8 cellular contexts compared by ENCODE assay signal in genomic region chr14:91373591-91374245, GRCh38. TPM values are rescaled to one million over a fixed set of nuclear protein-coding genes. Genes with fewer than 3 reads are reported as not detected.
DNase-seq lines count a peak whose midpoint lies in the region; ATAC-seq and TF ChIP-seq lines count a peak whose summit lies in the region.

No MANE protein-coding gene starts in this region.

- peaks cover 0 to 6% of the 10 kb centered on the region in 2 donors for H3K4me1 ChIP-seq in uterus

- no peaks in the 10 kb centered on the region for H3K36me3 ChIP-seq in uterus

- TF ChIP-seq CTCF in neural crest cell (conservative IDR thresholded peaks at IDR 0.05) (no peak), uterus (IDR thresholded peaks at IDR 0.05) (no peak)

- ATAC-seq in GM18505 (IDR thresholded peaks at IDR 0.05; ENCODE audit: unreplicated experiment) (peak; percentile 49), GM21717 (IDR thresholded peaks at IDR 0.05; ENCODE audit: unreplicated experiment) (peak; percentile 57)

- in situ Hi-C loops in KBM-7 (cut with MboI; ENCODE audit: low pct_unique_long_range_greater_than_20kb, low sequenced_read_pairs): no loop called here

- POLR2A ChIA-PET in activated CD4-positive, alpha-beta T cell treated with anti-CD3 and anti-CD28 coated beads, Interleukin-2, amount 10 ng/mL, durations not matched to agents 7 days and 5 days (lab: Charles Lee): no interaction called here

- intact Hi-C loops in uterus (cut with DNase I; ENCODE audit: low total_unique reads): no loop called here

- DNase-seq in KBM-7 (peak; percentile 46), neural crest cell (ENCODE audit: low read depth, low spot score) (no peak), uterus (no peak), Ammon's horn (ENCODE audit: low spot score) (no peak), D341Med (ENCODE audit: low spot score) (no peak)
- peak; percentile 68 for DNase-seq in activated CD4-positive, alpha-beta T cell treated with anti-CD3 and anti-CD28 coated beads, Interleukin-2, amount 10 ng/mL, durations not matched to agents 7 days and 5 days

- H3K36me3 Mint-ChIP-seq in activated CD4-positive, alpha-beta T cell treated with anti-CD3 and anti-CD28 coated beads, Interleukin-2, amount 10 ng/mL, durations not matched to agents 7 days and 5 days (ENCODE audit: low read depth): peaks cover 48% of the 10 kb centered on the region
- H3K36me3 Mint-ChIP-seq in neural crest cell (ENCODE audit: low read depth): no peaks in the 10 kb centered on the region

- H3K4me1 Mint-ChIP-seq in activated CD4-positive, alpha-beta T cell treated with anti-CD3 and anti-CD28 coated beads, Interleukin-2, amount 10 ng/mL, durations not matched to agents 7 days and 5 days: peaks cover 99% of the 10 kb centered on the region
- peaks cover 59% of the 10 kb centered on the region for H3K4me1 Mint-ChIP-seq in neural crest cell

- no peaks in the 10 kb centered on the region for H3K9me3 ChIP-seq in uterus

- H3K4me3 Mint-ChIP-seq in activated CD4-positive, alpha-beta T cell treated with anti-CD3 and anti-CD28 coated beads, Interleukin-2, amount 10 ng/mL, durations not matched to agents 7 days and 5 days: peak overlapping the region; percentile 60
- no peak overlapping the region for H3K4me3 Mint-ChIP-seq in neural crest cell

- no peaks in the 10 kb centered on the region for H3K27me3 ChIP-seq in uterus

- no peak overlapping the region for H3K4me3 ChIP-seq in uterus

- no peaks in the 10 kb centered on the region for H3K9me3 Mint-ChIP-seq in activated CD4-positive, alpha-beta T cell treated with anti-CD3 and anti-CD28 coated beads, Interleukin-2, amount 10 ng/mL, durations not matched to agents 7 days and 5 days
- H3K9me3 Mint-ChIP-seq in neural crest cell: no peaks in the 10 kb centered on the region

- no peaks in the 10 kb centered on the region for H3K27me3 Mint-ChIP-seq in activated CD4-positive, alpha-beta T cell treated with anti-CD3 and anti-CD28 coated beads, Interleukin-2, amount 10 ng/mL, durations not matched to agents 7 days and 5 days
- H3K27me3 Mint-ChIP-seq in neural crest cell (ENCODE audit: low read depth): no peaks in the 10 kb centered on the region

- TF ChIP-seq POLR2A in GM18505 (IDR thresholded peaks at IDR 0.05; ENCODE audit: borderline replicate concordance, extremely low read depth, insufficient read depth, insufficient read length): peak; percentile 33
- no peak for TF ChIP-seq POLR2A in uterus (IDR thresholded peaks at IDR 0.05)

- peak overlapping the region; percentile 87 for H3K27ac Mint-ChIP-seq in activated CD4-positive, alpha-beta T cell treated with anti-CD3 and anti-CD28 coated beads, Interleukin-2, amount 10 ng/mL, durations not matched to agents 7 days and 5 days
- peak overlapping the region; percentile 47 for H3K27ac Mint-ChIP-seq in neural crest cell (ENCODE audit: unreplicated experiment)

- H3K27ac ChIP-seq in uterus: no peak overlapping the region

- CTCF ChIA-PET in activated CD4-positive, alpha-beta T cell treated with anti-CD3 and anti-CD28 coated beads, Interleukin-2, amount 10 ng/mL, durations not matched to agents 7 days and 5 days (lab: Charles Lee): interaction anchor here (1.7 to 2.5 kb wide), 6 partner anchors 14 to 56 kb away, joined by 5 to 12 read pairs (median 8); no protein-coding TSS in a partner anchor

RNA-seq across cellular contexts. Expression of gene CCDC88C, which starts 43.9 kb away (rescaled TPM):
- 100 to 1,000 TPM; 187 to 193 TPM for total RNA-seq in activated CD4-positive, alpha-beta T cell treated with anti-CD3 and anti-CD28 coated beads, Interleukin-2, amount 10 ng/mL, durations not matched to agents 7 days and 5 days
- total RNA-seq in neural crest cell (44.6 and 44.7 TPM in 2 replicates), uterus (10 to 100 TPM in 2 of 4 donors, 1 to 10 TPM in 2; 3.2 to 32.7 (median 11.0) TPM)

Comparison
In these comparisons a context has a peak if more than half of its experiments do, and no peak if none do; other contexts are left out.
1. DNase-seq: peak in KBM-7 (single experiment) and activated CD4-positive, alpha-beta T cell treated with anti-CD3 and anti-CD28 coated beads, Interleukin-2, amount 10 ng/mL, durations not matched to agents 7 days and 5 days (single experiment); none in neural crest cell (single experiment), uterus (0 of 2), Ammon's horn (single experiment) and D341Med (single experiment).